18 cellular contexts compared by ENCODE assay signal in the genomic region with DNA sequence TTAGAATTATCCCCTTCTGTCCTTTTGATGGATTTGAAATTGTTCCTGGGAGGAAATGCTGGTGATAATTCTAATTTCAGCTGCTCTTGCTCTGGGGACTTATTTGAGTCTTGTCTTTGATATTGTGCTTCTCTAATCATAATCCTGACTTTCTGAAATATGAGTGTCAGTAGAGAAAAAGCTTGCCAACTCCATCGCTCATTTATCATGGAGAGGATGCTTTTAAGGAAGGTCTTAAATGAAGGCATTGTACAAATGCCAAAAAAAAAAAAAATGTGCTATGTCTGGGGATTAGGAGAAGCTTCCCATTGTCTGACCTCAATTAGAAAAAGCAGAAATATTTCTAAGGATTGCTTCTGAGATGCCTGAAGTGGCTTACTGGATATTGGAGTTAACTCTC.
DNase-seq lines count a peak whose midpoint lies in the region; ATAC-seq and TF ChIP-seq lines count a peak whose summit lies in the region.
"Had no signal": no experiment of that assay in that cellular context is flagged by ENCODE, and none has a peak within 500 bp of the region (broad histone marks: within the 10 kb centered on the region; RNA-seq: fewer than 3 reads in every experiment).

No MANE protein-coding gene starts in this region.

- no peaks in the 10 kb centered on the region for H3K36me3 Mint-ChIP-seq in nephron (ENCODE audit: low read depth)
- no peaks in the 10 kb centered on the region for H3K36me3 Mint-ChIP-seq in activated naive CD4-positive, alpha-beta T cell treated with anti-CD3 and anti-CD28 coated beads for 36 hours (ENCODE audit: low read depth)
- H3K36me3 Mint-ChIP-seq: CD4-positive, CD25-positive, alpha-beta regulatory T cell; CD8-positive, alpha-beta T cell had no signal

- no peak overlapping the region for H3K4me3 ChIP-seq in SK-N-SH (ENCODE audit: low read depth in 2 of 2, low read length in 1 of 2)
- H3K4me3 ChIP-seq: BLaER1, GM23248 had no signal

- H3K27me3 Mint-ChIP-seq in nephron (ENCODE audit: low read depth): no peaks in the 10 kb centered on the region
- H3K27me3 Mint-ChIP-seq in activated naive CD4-positive, alpha-beta T cell treated with anti-CD3 and anti-CD28 coated beads for 36 hours (ENCODE audit: low read depth): peaks cover 24% of the 10 kb centered on the region

- no peak overlapping the region for H3K27ac ChIP-seq in SK-N-SH (ENCODE audit: low read depth in 2 of 2, low read length in 1 of 2)
- H3K27ac ChIP-seq: 22Rv1, BLaER1, C4-2B, GM23248 had no signal

- DNase-seq in SK-N-SH (no peak), NCI-H69 (lab: John Stamatoyannopoulos, UW) (peak; percentile 25)
- no peak for DNase-seq in activated naive CD4-positive, alpha-beta T cell treated with anti-CD3 and anti-CD28 coated beads for 36 hours
- DNase-seq: Caco-2; CD4-positive, CD25-positive, alpha-beta regulatory T cell; CD8-positive, alpha-beta T cell; DMS153; DND-41; GM23248; H7; HCEC 1CT had no signal

- no peaks in the 10 kb centered on the region for H4K20me1 ChIP-seq in SK-N-SH (ENCODE audit: insufficient read depth)
- H4K20me1 ChIP-seq: BLaER1 had no signal

- H3K79me2 ChIP-seq in SK-N-SH (ENCODE audit: insufficient read depth): no peaks in the 10 kb centered on the region

- H3K4me1 Mint-ChIP-seq in nephron: peaks cover 17% of the 10 kb centered on the region
- no peaks in the 10 kb centered on the region for H3K4me1 Mint-ChIP-seq in activated naive CD4-positive, alpha-beta T cell treated with anti-CD3 and anti-CD28 coated beads for 36 hours (ENCODE audit: low read depth)
- H3K4me1 Mint-ChIP-seq: B cell; CD4-positive, CD25-positive, alpha-beta regulatory T cell had no signal

- POLR2A ChIA-PET in SK-N-SH (lab: Yijun Ruan, JAX): no interaction called here

- peak overlapping the region; percentile 2 to 50 (median 29) for H3K27ac Mint-ChIP-seq in nephron
- H3K27ac Mint-ChIP-seq in activated naive CD4-positive, alpha-beta T cell treated with anti-CD3 and anti-CD28 coated beads for 36 hours: no peak overlapping the region
- H3K27ac Mint-ChIP-seq: B cell; CD4-positive, CD25-positive, alpha-beta regulatory T cell; CD8-positive, alpha-beta T cell had no signal

- no peak for TF ChIP-seq CTCF in SK-N-SH (IDR thresholded peaks at IDR 0.05)
- no peak for TF ChIP-seq CTCF in nephron (IDR thresholded peaks at IDR 0.05; ENCODE audit: unreplicated experiment in 3 of 3)

- no peak overlapping the region for H3K4me3 Mint-ChIP-seq in nephron
- no peak overlapping the region for H3K4me3 Mint-ChIP-seq in activated naive CD4-positive, alpha-beta T cell treated with anti-CD3 and anti-CD28 coated beads for 36 hours
- H3K4me3 Mint-ChIP-seq: B cell; CD4-positive, CD25-positive, alpha-beta regulatory T cell; CD8-positive, alpha-beta T cell had no signal

- H3K9ac ChIP-seq in SK-N-SH: no peak overlapping the region
- H3K9ac ChIP-seq: BLaER1, GM23248 had no signal

- H3K27me3 ChIP-seq in SK-N-SH (ENCODE audit: insufficient read depth): no peaks in the 10 kb centered on the region
- H3K27me3 ChIP-seq: BLaER1 had no signal

- no peaks in the 10 kb centered on the region for H3K9me3 Mint-ChIP-seq in nephron
- H3K9me3 Mint-ChIP-seq in activated naive CD4-positive, alpha-beta T cell treated with anti-CD3 and anti-CD28 coated beads for 36 hours: no peaks in the 10 kb centered on the region
- H3K9me3 Mint-ChIP-seq: CD8-positive, alpha-beta T cell had no signal

- H3K9me2 ChIP-seq in SK-N-SH: no peaks in the 10 kb centered on the region

- CTCF ChIA-PET in SK-N-SH (lab: Yijun Ruan, JAX): interaction anchor here (1.1 kb wide), 1 partner anchor 436 kb away, joined by 3 read pairs; no protein-coding TSS in a partner anchor
- CTCF ChIA-PET in activated naive CD4-positive, alpha-beta T cell treated with anti-CD3 and anti-CD28 coated beads for 36 hours (lab: Charles Lee): interaction anchor here (1.2 kb wide), 1 partner anchor 69 kb away, joined by 4 read pairs; no protein-coding TSS in a partner anchor

- no peaks in the 10 kb centered on the region for H3F3A ChIP-seq in SK-N-SH (replicated peaks; ENCODE audit: insufficient read depth)

- no peak overlapping the region for H3K4me2 ChIP-seq in SK-N-SH
- H3K4me2 ChIP-seq: BLaER1 had no signal

- no peak overlapping the region for H2AFZ ChIP-seq in SK-N-SH (ENCODE audit: low read depth)
- H2AFZ ChIP-seq: GM23248 had no signal

- TF ChIP-seq EP300 in SK-N-SH (IDR thresholded peaks at IDR 0.05; ENCODE audit: borderline replicate concordance in 1 of 2, low read depth in 1 of 2, low read length in 1 of 2): no peak

- no peaks in the 10 kb centered on the region for H3K36me3 ChIP-seq in SK-N-SH (replicated peaks in 1 of 2; ENCODE audit: control insufficient read depth in 1 of 2, insufficient read depth in 2 of 2, low read length in 1 of 2)
- H3K36me3 ChIP-seq: BLaER1 had no signal

- no peaks in the 10 kb centered on the region for H3K9me3 ChIP-seq in SK-N-SH
- H3K9me3 ChIP-seq: BLaER1, Caco-2 had no signal

- intact Hi-C loops in activated naive CD4-positive, alpha-beta T cell treated with anti-CD3 and anti-CD28 coated beads for 36 hours (cut with micrococcal nuclease): loop anchor here (5.0 kb wide), 1 partner anchor 277 kb away; no protein-coding TSS in a partner anchor

- no peaks in the 10 kb centered on the region; a peak in 1 of 4 replicates for H3K4me1 ChIP-seq in SK-N-SH (ENCODE audit: control insufficient read depth in 1 of 2, insufficient read depth in 2 of 2, low read depth in 1 of 2, low read length in 1 of 2)
- H3K4me1 ChIP-seq: BLaER1, Caco-2 had no signal

- WGBS in SK-N-SH (ENCODE audit: low lambda C conversion rate): 52% methylated on average over 1 of the region's 1 CpG

- TF ChIP-seq RAD21 in SK-N-SH (IDR thresholded peaks at IDR 0.05; ENCODE audit: low read length): no peak

- ATAC-seq in SK-N-SH treated with all-trans-retinoic acid at 6 μM for 48 hours: no peak
- ATAC-seq in GM19455 (IDR thresholded peaks at IDR 0.05; ENCODE audit: unreplicated experiment): no peak
- ATAC-seq: CD8-positive, alpha-beta T cell had no signal

TF ChIP-seq in SK-N-SH treated with all-trans-retinoic acid at 6 μM for 48 hours, 23 proteins besides CTCF, POLR2A, EP300 and RAD21:
- TF ChIP-seq ISL1 (CRISPR knock-in tag; IDR thresholded peaks at IDR 0.05) (peak; percentile 90), ZNF565 (CRISPR knock-in tag; conservative IDR thresholded peaks at IDR 0.05; ENCODE audit: low read depth) (no peak)

TF ChIP-seq in SK-N-SH, 30 proteins besides CTCF, POLR2A, EP300 and RAD21 (continues in another document):
- TF ChIP-seq, protein P1, sequence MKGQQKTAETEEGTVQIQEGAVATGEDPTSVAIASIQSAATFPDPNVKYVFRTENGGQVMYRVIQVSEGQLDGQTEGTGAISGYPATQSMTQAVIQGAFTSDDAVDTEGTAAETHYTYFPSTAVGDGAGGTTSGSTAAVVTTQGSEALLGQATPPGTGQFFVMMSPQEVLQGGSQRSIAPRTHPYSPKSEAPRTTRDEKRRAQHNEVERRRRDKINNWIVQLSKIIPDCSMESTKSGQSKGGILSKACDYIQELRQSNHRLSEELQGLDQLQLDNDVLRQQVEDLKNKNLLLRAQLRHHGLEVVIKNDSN (IDR thresholded peaks at IDR 0.05; ENCODE audit: borderline replicate concordance, low read depth): no peak
- no peak for TF ChIP-seq POLR2AphosphoS5 (IDR thresholded peaks at IDR 0.05; ENCODE audit: low read depth, low read length)
- no peak for TF ChIP-seq ELF1 (IDR thresholded peaks at IDR 0.05)
- no peak for TF ChIP-seq REST (IDR thresholded peaks at IDR 0.05; ENCODE audit: low read depth, low read length)
- no peak for TF ChIP-seq MXI1 (IDR thresholded peaks at IDR 0.05; ENCODE audit: low read depth, low read length)
- no peak for TF ChIP-seq TAF1 (IDR thresholded peaks at IDR 0.05; ENCODE audit: borderline replicate concordance, low read depth, low read length)
- TF ChIP-seq, protein P2, sequence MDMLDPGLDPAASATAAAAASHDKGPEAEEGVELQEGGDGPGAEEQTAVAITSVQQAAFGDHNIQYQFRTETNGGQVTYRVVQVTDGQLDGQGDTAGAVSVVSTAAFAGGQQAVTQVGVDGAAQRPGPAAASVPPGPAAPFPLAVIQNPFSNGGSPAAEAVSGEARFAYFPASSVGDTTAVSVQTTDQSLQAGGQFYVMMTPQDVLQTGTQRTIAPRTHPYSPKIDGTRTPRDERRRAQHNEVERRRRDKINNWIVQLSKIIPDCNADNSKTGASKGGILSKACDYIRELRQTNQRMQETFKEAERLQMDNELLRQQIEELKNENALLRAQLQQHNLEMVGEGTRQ (IDR thresholded peaks at IDR 0.05; ENCODE audit: borderline replicate concordance, low read depth, low read length): no peak
- TF ChIP-seq NFIC (IDR thresholded peaks at IDR 0.05; ENCODE audit: borderline replicate concordance): no peak
- no peak for TF ChIP-seq YY1 (IDR thresholded peaks at IDR 0.05; ENCODE audit: low read depth)
